ENCODE assay signal across 16 cellular contexts in genomic region chr12:31860401-31860800, GRCh38.
"Had no signal": no experiment of that assay in that cellular context is flagged by ENCODE, and none has a peak within 500 bp of the region (broad histone marks: within the 10 kb centered on the region; RNA-seq: fewer than 3 reads in every experiment).

No MANE protein-coding gene starts in this region.

- H3K27ac Mint-ChIP-seq: natural killer cell; T-helper 1 cell treated with Interleukin-12 subunit alpha and Interleukin-12 subunit beta and Interleukin-4 antibody, amounts not matched to agents 30 μg/mL and 1 μg/mL, for 36 hours had no signal

- ATAC-seq: esophagus mucosa, gastroesophageal sphincter had no signal

- DNase-seq: activated CD4-positive, alpha-beta T cell treated with anti-CD3 and anti-CD28 coated beads for 1 hour; activated effector memory CD4-positive, alpha-beta T cell treated with anti-CD3 and anti-CD28 coated beads, Interleukin-2, amount 50 U/mL, for 16 hours; activated naive CD4-positive, alpha-beta T cell treated with anti-CD3 and anti-CD28 coated beads, Interleukin-2, amount 50 U/mL, for 16 hours; activated T-cell treated with anti-CD3 and anti-CD28 coated beads, Interleukin-2, amount 50 U/mL, for 72 hours; cerebellar nuclear complex; effector CD4-positive, alpha-beta T cell; heart left ventricle; mesendoderm; natural killer cell; stimulated activated CD8-positive, alpha-beta memory T cell treated with anti-CD3 and anti-CD28 coated beads, Interleukin-4, amount 100 ng/mL, for 48 hours; stimulated activated naive CD8-positive, alpha-beta T cell treated with anti-CD3 and anti-CD28 coated beads, Interleukin-15, Interleukin-2, amounts not matched to agents 100 U/mL and 50 U/mL, for 24 hours; substantia nigra; tibial artery had no signal

- H3K36me3 Mint-ChIP-seq: natural killer cell had no signal

- H3K4me3 Mint-ChIP-seq: activated T-cell treated with anti-CD3 and anti-CD28 coated beads, Interleukin-2, amount 50 U/mL, for 72 hours; natural killer cell; T-helper 1 cell treated with Interleukin-12 subunit alpha and Interleukin-12 subunit beta and Interleukin-4 antibody, amounts not matched to agents 30 μg/mL and 1 μg/mL, for 36 hours had no signal

- H3K27me3 ChIP-seq: gastroesophageal sphincter, heart left ventricle, tibial artery had no signal

- H3K4me3 ChIP-seq: gastroesophageal sphincter, heart left ventricle, tibial artery had no signal

- H3K27ac ChIP-seq: gastroesophageal sphincter, heart left ventricle, tibial artery had no signal

- H3K9me3 Mint-ChIP-seq: activated T-cell treated with anti-CD3 and anti-CD28 coated beads, Interleukin-2, amount 50 U/mL, for 72 hours; natural killer cell had no signal
